9 cellular contexts compared by ENCODE assay signal in genomic region chr1:98323906-98324358, GRCh38.
DNase-seq lines count a peak whose midpoint lies in the region; ATAC-seq lines count a peak whose summit lies in the region.
"Had no signal": no experiment of that assay in that cellular context is flagged by ENCODE, and none has a peak within 500 bp of the region (broad histone marks: within the 10 kb centered on the region; RNA-seq: fewer than 3 reads in every experiment).

No MANE protein-coding gene starts in this region.

- DNase-seq in ACHN (peak; percentile 95), islet precursor cell (peak; percentile 95), NCI-H187 treated with DMSO at 0.1 percent for 48 hours (lab: John Stamatoyannopoulos, UW) (no peak), NCI-H128 (lab: John Stamatoyannopoulos, UW; ENCODE audit: unreplicated experiment) (no peak)
- no peak for DNase-seq in effector CD4-positive, alpha-beta T cell

- H3K9me3 Mint-ChIP-seq in activated T-helper 17 cell treated with anti-CD3 and anti-CD28 coated beads, Interleukin-2, amount 50 U/mL, for 72 hours: no peaks in the 10 kb centered on the region

- peaks cover 2% of the 10 kb centered on the region for H3K27me3 Mint-ChIP-seq in activated T-helper 17 cell treated with anti-CD3 and anti-CD28 coated beads, Interleukin-2, amount 50 U/mL, for 72 hours
- H3K27me3 Mint-ChIP-seq: activated naive CD4-positive, alpha-beta T cell treated with anti-CD3 and anti-CD28 coated beads, Interleukin-2, amount 50 U/mL, for 24 hours had no signal

- H3K27me3 ChIP-seq in HUES6 (ENCODE audit: control insufficient read depth, insufficient read depth, low read length): no peaks in the 10 kb centered on the region

- H3K4me3 ChIP-seq in HUES6 (ENCODE audit: low read depth, low read length): no peak overlapping the region; the same call in 1 of the 2 replicates

- H3K4me3 Mint-ChIP-seq in activated T-helper 17 cell treated with anti-CD3 and anti-CD28 coated beads, Interleukin-2, amount 50 U/mL, for 72 hours: no peak overlapping the region
- H3K4me3 Mint-ChIP-seq: activated naive CD4-positive, alpha-beta T cell treated with anti-CD3 and anti-CD28 coated beads, Interleukin-2, amount 50 U/mL, for 24 hours had no signal

- H3K36me3 Mint-ChIP-seq in activated T-helper 17 cell treated with anti-CD3 and anti-CD28 coated beads, Interleukin-2, amount 50 U/mL, for 72 hours (ENCODE audit: low read depth): no peaks in the 10 kb centered on the region
- H3K36me3 Mint-ChIP-seq: activated naive CD4-positive, alpha-beta T cell treated with anti-CD3 and anti-CD28 coated beads, Interleukin-2, amount 50 U/mL, for 24 hours had no signal

- no peaks in the 10 kb centered on the region; the same call in 1 of the 2 replicates for H3K9me3 ChIP-seq in HUES6 (ENCODE audit: control insufficient read depth, insufficient read depth, low read depth, low read length)

- no peak overlapping the region for H3K27ac Mint-ChIP-seq in activated T-helper 17 cell treated with anti-CD3 and anti-CD28 coated beads, Interleukin-2, amount 50 U/mL, for 72 hours
- H3K27ac Mint-ChIP-seq: activated naive CD4-positive, alpha-beta T cell treated with anti-CD3 and anti-CD28 coated beads, Interleukin-2, amount 50 U/mL, for 24 hours had no signal

- in situ Hi-C loops in ACHN (cut with HindIII; ENCODE audit: low pct_ligation_motif_present, low pct_unique_long_range_greater_than_20kb, low sequenced_read_pairs): no loop called here

- peaks cover 29% of the 10 kb centered on the region for H3K4me1 ChIP-seq in HUES6 (ENCODE audit: control insufficient read depth, insufficient read depth, low read length)

- no peaks in the 10 kb centered on the region for H3K36me3 ChIP-seq in HUES6 (ENCODE audit: control insufficient read depth, insufficient read depth, low read length)

- ATAC-seq in activated T-helper 17 cell treated with anti-CD3 and anti-CD28 coated beads, Interleukin-2, amount 50 U/mL, for 72 hours (replicated peaks): peak; percentile 47
- ATAC-seq in GM18907 (IDR thresholded peaks at IDR 0.05; ENCODE audit: unreplicated experiment): no peak

- H3K9ac ChIP-seq in HUES6 (ENCODE audit: low read length): peak overlapping the region; percentile 18

- peak overlapping the region; percentile 52; the same call in 1 of the 2 replicates for H3K27ac ChIP-seq in HUES6 (ENCODE audit: low read depth, low read length)

- peaks cover 6% of the 10 kb centered on the region for H3K4me1 Mint-ChIP-seq in activated T-helper 17 cell treated with anti-CD3 and anti-CD28 coated beads, Interleukin-2, amount 50 U/mL, for 72 hours

Comparison
In these comparisons a context has a peak if more than half of its experiments do, and no peak if none do; other contexts are left out.
1. DNase-seq: peak in ACHN (single experiment) and islet precursor cell (single experiment); none in NCI-H187 treated with DMSO at 0.1 percent for 48 hours (single experiment), effector CD4-positive, alpha-beta T cell (single experiment) and NCI-H128 (single experiment).